Comparison of ENCODE assay signal across 16 cellular contexts in genomic region chr13:41494202-41494601, GRCh38. TPM values are rescaled to one million over a fixed set of nuclear protein-coding genes. Genes with fewer than 3 reads are reported as not detected.
DNase-seq lines count a peak whose midpoint lies in the region; ATAC-seq and TF ChIP-seq lines count a peak whose summit lies in the region.
"Had no signal": no experiment of that assay in that cellular context is flagged by ENCODE, and none has a peak within 500 bp of the region (broad histone marks: within the 10 kb centered on the region; RNA-seq: fewer than 3 reads in every experiment).

No MANE protein-coding gene starts in this region.

- DNase-seq in CD4-positive, CD25-positive, alpha-beta regulatory T cell: no peak
- DNase-seq in immature natural killer cell: no peak
- no peak for DNase-seq in spleen
- DNase-seq in NCI-H2029 treated with DMSO at 0.1 percent for 48 hours (lab: John Stamatoyannopoulos, UW): no peak
- DNase-seq: dorsolateral prefrontal cortex, kidney, NCI-H1930, SIG-M5, stomach, WERI-Rb-1 had no signal

- no peaks in the 10 kb centered on the region for H3K27me3 ChIP-seq in CD4-positive, CD25-positive, alpha-beta regulatory T cell (ENCODE audit: control insufficient read depth, insufficient read depth, low read length)
- no peaks in the 10 kb centered on the region for H3K27me3 ChIP-seq in spleen (replicated peaks in 1 of 7)
- H3K27me3 ChIP-seq: dorsolateral prefrontal cortex, hepatocyte, stomach had no signal

- 86 to 100% (median 93%) methylated on average over 6 of the region's 6 CpGs for WGBS in spleen, 5 donors

- TF ChIP-seq POLR2A in spleen (IDR thresholded peaks at IDR 0.05): no peak

- H3K36me3 Mint-ChIP-seq in CD4-positive, CD25-positive, alpha-beta regulatory T cell: peaks cover 5% of the 10 kb centered on the region
- H3K36me3 Mint-ChIP-seq in IgD-negative memory B cell: no peaks in the 10 kb centered on the region
- H3K36me3 Mint-ChIP-seq in dendritic cell treated with granulocyte-macrophage colony-stimulating factor and Interleukin-4, amounts not matched to agents 40 ng/mL and 50 ng/mL, for 4 days (ENCODE audit: low read depth): peaks cover 7% of the 10 kb centered on the region
- peaks cover 0 to 4% (median 0%) of the 10 kb centered on the region in 3 donors for H3K36me3 Mint-ChIP-seq in immature natural killer cell

- H3K9me3 ChIP-seq in CD4-positive, CD25-positive, alpha-beta regulatory T cell (ENCODE audit: control insufficient read depth in 2 of 2, low read length in 2 of 2): no peaks in the 10 kb centered on the region
- no peaks in the 10 kb centered on the region for H3K9me3 ChIP-seq in spleen
- H3K9me3 ChIP-seq: stomach had no signal

- no peak overlapping the region for H3K27ac ChIP-seq in CD4-positive, CD25-positive, alpha-beta regulatory T cell (ENCODE audit: insufficient read depth, low read length, poor library complexity, severe bottlenecking)
- H3K27ac ChIP-seq in spleen: no peak overlapping the region
- H3K27ac ChIP-seq: hepatocyte, stomach, WERI-Rb-1 had no signal

- intact Hi-C loops in dendritic cell treated with granulocyte-macrophage colony-stimulating factor and Interleukin-4, amounts not matched to agents 40 ng/mL and 50 ng/mL, for 4 days (cut with micrococcal nuclease): no loop called here
- intact Hi-C loops in spleen (cut with DNase I; ENCODE audit: low total_unique reads): no loop called here

- peaks cover 44% of the 10 kb centered on the region for H3K4me1 ChIP-seq in CD4-positive, CD25-positive, alpha-beta regulatory T cell (ENCODE audit: control insufficient read depth, insufficient read depth, low read length, poor library complexity, severe bottlenecking)
- H3K4me1 ChIP-seq in spleen: peaks cover 10 to 32% (median 27%) of the 10 kb centered on the region in 6 donors

- no peaks in the 10 kb centered on the region for H3K36me3 ChIP-seq in CD4-positive, CD25-positive, alpha-beta regulatory T cell (ENCODE audit: control insufficient read depth, insufficient read depth, low read length)
- no peaks in the 10 kb centered on the region for H3K36me3 ChIP-seq in spleen
- H3K36me3 ChIP-seq: stomach, WERI-Rb-1 had no signal

- H3K9me3 Mint-ChIP-seq in CD4-positive, CD25-positive, alpha-beta regulatory T cell: peaks cover 0 to 3% (median 0%) of the 10 kb centered on the region in 7 donors
- H3K9me3 Mint-ChIP-seq in IgD-negative memory B cell: no peaks in the 10 kb centered on the region
- peaks cover 10% of the 10 kb centered on the region for H3K9me3 Mint-ChIP-seq in dendritic cell treated with granulocyte-macrophage colony-stimulating factor and Interleukin-4, amounts not matched to agents 40 ng/mL and 50 ng/mL, for 4 days
- H3K9me3 Mint-ChIP-seq in immature natural killer cell: peaks cover 0 to 3% (median 0%) of the 10 kb centered on the region in 6 donors

- H3K27ac Mint-ChIP-seq in CD4-positive, CD25-positive, alpha-beta regulatory T cell: peak overlapping the region; percentile 97 to 99 (median 99)
- H3K27ac Mint-ChIP-seq in IgD-negative memory B cell: peak overlapping the region in 2 of 3 donors; percentile 89 to 95
- H3K27ac Mint-ChIP-seq in dendritic cell treated with granulocyte-macrophage colony-stimulating factor and Interleukin-4, amounts not matched to agents 40 ng/mL and 50 ng/mL, for 4 days: peak overlapping the region; percentile 86
- peak overlapping the region in 5 of 6 donors; percentile 13 to 91 (median 84) for H3K27ac Mint-ChIP-seq in immature natural killer cell

- no peak for ATAC-seq in CD4-positive, CD25-positive, alpha-beta regulatory T cell (ENCODE audit: low read depth in 2 of 2)
- ATAC-seq in HG02885 (IDR thresholded peaks at IDR 0.05; ENCODE audit: poor library complexity, unreplicated experiment): no peak
- ATAC-seq in HG03159 (IDR thresholded peaks at IDR 0.05; ENCODE audit: unreplicated experiment): no peak
- ATAC-seq: HCT116 had no signal

- H3K4me3 ChIP-seq in CD4-positive, CD25-positive, alpha-beta regulatory T cell (ENCODE audit: low read depth, low read length): no peak overlapping the region
- no peak overlapping the region for H3K4me3 ChIP-seq in spleen
- H3K4me3 ChIP-seq: dorsolateral prefrontal cortex, hepatocyte, stomach had no signal

- TF ChIP-seq CTCF in spleen (IDR thresholded peaks at IDR 0.05 in 8 of 11, conservative IDR thresholded peaks at IDR 0.05 in 3 of 11): no peak

- H3K4me3 Mint-ChIP-seq in CD4-positive, CD25-positive, alpha-beta regulatory T cell: peak overlapping the region in 3 of 4 donors; percentile 18 to 88 (median 51)
- H3K4me3 Mint-ChIP-seq in IgD-negative memory B cell: peak overlapping the region in 1 of 4 donors; percentile 73
- H3K4me3 Mint-ChIP-seq in dendritic cell treated with granulocyte-macrophage colony-stimulating factor and Interleukin-4, amounts not matched to agents 40 ng/mL and 50 ng/mL, for 4 days: no peak overlapping the region
- no peak overlapping the region for H3K4me3 Mint-ChIP-seq in immature natural killer cell

- peaks cover 22 to 85% (median 53%) of the 10 kb centered on the region in 4 donors for H3K4me1 Mint-ChIP-seq in CD4-positive, CD25-positive, alpha-beta regulatory T cell
- H3K4me1 Mint-ChIP-seq in IgD-negative memory B cell (peaks cover 35 to 64% (median 42%) of the 10 kb centered on the region in 3 donors), immature natural killer cell (peaks cover 26 to 28% of the 10 kb centered on the region in 2 donors)
- H3K4me1 Mint-ChIP-seq in dendritic cell treated with granulocyte-macrophage colony-stimulating factor and Interleukin-4, amounts not matched to agents 40 ng/mL and 50 ng/mL, for 4 days (ENCODE audit: low read depth): peaks cover 47% of the 10 kb centered on the region

- H3K27me3 Mint-ChIP-seq in CD4-positive, CD25-positive, alpha-beta regulatory T cell: no peaks in the 10 kb centered on the region
- no peaks in the 10 kb centered on the region for H3K27me3 Mint-ChIP-seq in IgD-negative memory B cell
- H3K27me3 Mint-ChIP-seq in dendritic cell treated with granulocyte-macrophage colony-stimulating factor and Interleukin-4, amounts not matched to agents 40 ng/mL and 50 ng/mL, for 4 days: peaks cover 5% of the 10 kb centered on the region
- peaks cover 0 to 5% (median 5%) of the 10 kb centered on the region in 3 donors for H3K27me3 Mint-ChIP-seq in immature natural killer cell (ENCODE audit: low read depth in 3 of 3)

RNA-seq across cellular contexts. Expression of gene RGCC, which starts 36.9 kb away (rescaled TPM):
- 370 TPM for total RNA-seq in CD4-positive, CD25-positive, alpha-beta regulatory T cell
- polyA plus RNA-seq in CD4-positive, CD25-positive, alpha-beta regulatory T cell: 100 to 1,000 TPM; 101 to 179 (median 128) TPM
- polyA plus RNA-seq in IgD-negative memory B cell: 6.8 TPM
- 1 to 10 TPM; 4.5 to 8.5 (median 7.7) TPM for polyA plus RNA-seq in immature natural killer cell
- 10 to 100 TPM; 14.1 to 76.4 (median 33.6) TPM for total RNA-seq in spleen
- polyA plus RNA-seq in spleen: 10 to 100 TPM in 2 of 3 donors, 1 to 10 TPM in 1; 5.1 to 14.6 (median 12.2) TPM

Comparison
In these comparisons a context has a peak if more than half of its experiments do, and no peak if none do; other contexts are left out.
1. H3K4me3 Mint-ChIP-seq: peak in CD4-positive, CD25-positive, alpha-beta regulatory T cell (3 of 4); none in dendritic cell treated with granulocyte-macrophage colony-stimulating factor and Interleukin-4, amounts not matched to agents 40 ng/mL and 50 ng/mL, for 4 days (single experiment) and immature natural killer cell (0 of 5).
2. RNA of gene RGCC, which starts 36.9 kb away (polyA plus RNA-seq): 101 to 179 TPM in CD4-positive, CD25-positive, alpha-beta regulatory T cell; 5.1 to 14.6 TPM in spleen, 4.5 to 8.5 TPM in immature natural killer cell and 6.8 TPM in IgD-negative memory B cell (single experiment); every median in the first group is over 4 times any median in the second.
3. Peak in every context shown above with its lines, with median percentiles within 50 percentile points of each other: H3K27ac Mint-ChIP-seq.